In the genomic region with DNA sequence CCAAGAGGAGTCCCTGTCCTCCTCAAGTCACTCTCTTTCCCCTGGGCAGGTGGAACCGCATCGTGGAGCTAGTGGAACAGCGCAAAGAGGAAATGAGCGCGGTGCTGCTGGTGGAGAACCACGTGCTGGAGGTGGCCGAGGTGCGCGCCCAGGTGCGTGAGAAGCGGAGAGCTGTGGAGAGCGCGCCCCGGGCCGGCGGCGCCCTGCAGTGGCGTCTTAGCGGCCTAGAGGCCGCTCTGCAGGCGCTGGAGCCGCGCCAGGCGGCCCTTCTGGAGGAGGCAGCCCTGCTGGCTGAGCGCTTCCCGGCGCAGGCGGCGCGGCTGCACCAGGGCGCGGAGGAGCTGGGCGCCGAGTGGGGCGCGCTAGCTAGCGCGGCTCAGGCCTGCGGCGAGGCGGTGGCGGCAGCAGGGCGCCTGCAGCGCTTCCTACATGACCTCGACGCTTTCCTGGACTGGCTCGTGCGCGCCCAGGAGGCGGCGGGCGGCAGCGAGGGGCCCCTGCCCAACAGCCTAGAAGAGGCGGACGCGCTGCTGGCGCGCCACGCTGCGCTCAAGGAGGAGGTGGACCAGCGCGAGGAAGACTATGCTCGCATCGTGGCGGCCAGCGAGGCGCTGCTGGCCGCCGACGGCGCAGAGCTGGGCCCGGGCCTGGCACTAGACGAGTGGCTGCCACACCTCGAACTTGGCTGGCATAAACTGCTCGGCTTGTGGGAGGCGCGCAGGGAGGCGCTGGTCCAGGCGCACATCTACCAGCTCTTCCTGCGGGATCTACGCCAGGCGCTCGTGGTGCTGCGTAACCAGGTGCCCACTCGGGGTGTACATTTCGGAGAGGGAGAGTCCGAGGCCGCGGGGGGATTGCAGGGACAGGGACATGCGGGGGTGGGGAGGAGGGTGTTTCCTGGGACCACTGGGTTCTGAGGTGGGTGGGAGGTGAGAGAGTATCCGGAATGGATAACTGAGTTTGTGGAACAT, we compare ENCODE assay signal across 10 cellular contexts. TPM values are rescaled to one million over a fixed set of nuclear protein-coding genes. Genes with fewer than 3 reads are reported as not detected.
DNase-seq lines count a peak whose midpoint lies in the region; TF ChIP-seq lines count a peak whose summit lies in the region.
"Had no signal": no experiment of that assay in that cellular context is flagged by ENCODE, and none has a peak within 500 bp of the region (broad histone marks: within the 10 kb centered on the region; RNA-seq: fewer than 3 reads in every experiment).

No MANE protein-coding gene starts in this region.

- no peak overlapping the region for H2BK15ac ChIP-seq in mesenchymal stem cell (ENCODE audit: low read depth, poor library complexity, severe bottlenecking)

- H3K36me3 ChIP-seq in HUES64 (ENCODE audit: insufficient read depth, low read length) = no peaks in the 10 kb centered on the region
- no peaks in the 10 kb centered on the region for H3K36me3 ChIP-seq in mesenchymal stem cell (ENCODE audit: control insufficient read depth in 1 of 2, insufficient read depth in 2 of 2, low read depth in 1 of 2, low read length in 2 of 2)
- no peaks in the 10 kb centered on the region for H3K36me3 ChIP-seq in SK-N-SH (replicated peaks in 1 of 2; ENCODE audit: control insufficient read depth in 1 of 2, insufficient read depth in 2 of 2, low read length in 1 of 2)
- H3K36me3 ChIP-seq in tibial artery = no peaks in the 10 kb centered on the region
- H3K36me3 ChIP-seq: neutrophil had no signal

- no peak overlapping the region for H3K27ac Mint-ChIP-seq in chondrocyte (ENCODE audit: unreplicated experiment)
- no peak overlapping the region for H3K27ac Mint-ChIP-seq in activated T-helper 2 cell treated with anti-CD3 and anti-CD28 coated beads, Interferon-gamma antibody, Interleukin-2, Interleukin-4, amounts not matched to agents 10 μg/mL and 5 μg/mL and 100 μg/mL, durations not matched to agents 14 hours and 24 hours and 36 hours

- H3K14ac ChIP-seq in mesenchymal stem cell (ENCODE audit: low read length in 2 of 2) = no peak overlapping the region

- H3K27me3 ChIP-seq in HUES64 (ENCODE audit: insufficient read depth, low read length) = peaks cover 67% of the 10 kb centered on the region
- peaks cover 33% of the 10 kb centered on the region in 2 experiments for H3K27me3 ChIP-seq in mesenchymal stem cell (ENCODE audit: control insufficient read depth in 1 of 2, insufficient read depth in 1 of 2, low read length in 2 of 2)
- H3K27me3 ChIP-seq in SK-N-SH (ENCODE audit: insufficient read depth) = no peaks in the 10 kb centered on the region
- H3K27me3 ChIP-seq in tibial artery = peaks cover 0 to 53% of the 10 kb centered on the region in 2 donors

- H3K79me1 ChIP-seq in mesenchymal stem cell (replicated peaks; ENCODE audit: low read length, poor library complexity, severe bottlenecking) = no peaks in the 10 kb centered on the region

- H3K36me3 Mint-ChIP-seq in chondrocyte (ENCODE audit: low read depth) = no peaks in the 10 kb centered on the region
- no peaks in the 10 kb centered on the region for H3K36me3 Mint-ChIP-seq in activated T-helper 2 cell treated with anti-CD3 and anti-CD28 coated beads, Interferon-gamma antibody, Interleukin-2, Interleukin-4, amounts not matched to agents 10 μg/mL and 5 μg/mL and 100 μg/mL, durations not matched to agents 14 hours and 24 hours and 36 hours (ENCODE audit: low read depth)

- no peak overlapping the region for H2BK120ac ChIP-seq in mesenchymal stem cell (ENCODE audit: low read depth, low read length)

- no peaks in the 10 kb centered on the region for H3K9me2 ChIP-seq in SK-N-SH

- no peak overlapping the region for H3K27ac ChIP-seq in HUES64 (ENCODE audit: low read depth, low read length)
- no peak overlapping the region for H3K27ac ChIP-seq in mesenchymal stem cell (ENCODE audit: low read length, poor library complexity, severe bottlenecking)
- no peak overlapping the region for H3K27ac ChIP-seq in SK-N-SH (ENCODE audit: low read depth in 2 of 2, low read length in 1 of 2)
- H3K27ac ChIP-seq in tibial artery = no peak overlapping the region
- H3K27ac ChIP-seq: neutrophil had no signal

- H3K9me3 ChIP-seq in HUES64 (ENCODE audit: insufficient read depth, low read depth, low read length) (no peaks in the 10 kb centered on the region), mesenchymal stem cell (ENCODE audit: control insufficient read depth, low read length) (no peaks in the 10 kb centered on the region), SK-N-SH (no peaks in the 10 kb centered on the region), tibial artery (no peaks in the 10 kb centered on the region)
- H3K9me3 ChIP-seq: neutrophil had no signal

- TF ChIP-seq RAD21 in SK-N-SH (IDR thresholded peaks at IDR 0.05; ENCODE audit: low read length) = no peak

- no peak overlapping the region for H3K4me3 Mint-ChIP-seq in chondrocyte (ENCODE audit: unreplicated experiment)
- no peak overlapping the region for H3K4me3 Mint-ChIP-seq in activated T-helper 2 cell treated with anti-CD3 and anti-CD28 coated beads, Interferon-gamma antibody, Interleukin-2, Interleukin-4, amounts not matched to agents 10 μg/mL and 5 μg/mL and 100 μg/mL, durations not matched to agents 14 hours and 24 hours and 36 hours (ENCODE audit: low read depth)

- no peak overlapping the region for H3K23ac ChIP-seq in mesenchymal stem cell (ENCODE audit: low read length in 2 of 2)

- H4K91ac ChIP-seq in mesenchymal stem cell (ENCODE audit: low read length) = no peak overlapping the region

- no peaks in the 10 kb centered on the region for H3K79me2 ChIP-seq in SK-N-SH (ENCODE audit: insufficient read depth)

- 20% methylated on average over 91 of the region's 91 CpGs for WGBS in HUES64
- WGBS in mesenchymal stem cell = 24% methylated on average over 77 of the region's 91 CpGs
- WGBS in SK-N-SH (ENCODE audit: low lambda C conversion rate) = 70% methylated on average over 51 of the region's 91 CpGs

- H2BK5ac ChIP-seq in mesenchymal stem cell (ENCODE audit: low read depth, low read length, poor library complexity, severe bottlenecking) = no peak overlapping the region

- H3F3A ChIP-seq in SK-N-SH (replicated peaks; ENCODE audit: insufficient read depth) = no peaks in the 10 kb centered on the region

- TF ChIP-seq CTCF in chondrocyte (IDR thresholded peaks at IDR 0.05) = peak; percentile 28
- TF ChIP-seq CTCF in SK-N-SH (IDR thresholded peaks at IDR 0.05) = no peak
- TF ChIP-seq CTCF in tibial artery (IDR thresholded peaks at IDR 0.05) = no peak

- H3K4me1 ChIP-seq in HUES64 (ENCODE audit: insufficient read depth, low read length) (no peaks in the 10 kb centered on the region), mesenchymal stem cell (ENCODE audit: control insufficient read depth, insufficient read depth, low read depth, low read length) (peaks cover 10% of the 10 kb centered on the region), SK-N-SH (ENCODE audit: control insufficient read depth in 1 of 2, insufficient read depth in 2 of 2, low read depth in 1 of 2, low read length in 1 of 2) (no peaks in the 10 kb centered on the region; a peak in 1 of 4 replicates), tibial artery (peaks cover 0 to 11% (median 7%) of the 10 kb centered on the region in 4 donors)

- no peak overlapping the region for H2AFZ ChIP-seq in mesenchymal stem cell (ENCODE audit: low read depth, low read length)
- no peak overlapping the region for H2AFZ ChIP-seq in SK-N-SH (ENCODE audit: low read depth)

- peaks cover 3% of the 10 kb centered on the region for H3K4me1 Mint-ChIP-seq in chondrocyte (ENCODE audit: low read depth)
- H3K4me1 Mint-ChIP-seq in activated T-helper 2 cell treated with anti-CD3 and anti-CD28 coated beads, Interferon-gamma antibody, Interleukin-2, Interleukin-4, amounts not matched to agents 10 μg/mL and 5 μg/mL and 100 μg/mL, durations not matched to agents 14 hours and 24 hours and 36 hours (ENCODE audit: low read depth) = no peaks in the 10 kb centered on the region

- no peak for TF ChIP-seq EP300 in SK-N-SH (IDR thresholded peaks at IDR 0.05; ENCODE audit: borderline replicate concordance in 1 of 2, low read depth in 1 of 2, low read length in 1 of 2)

- POLR2A ChIA-PET in SK-N-SH (lab: Yijun Ruan, JAX) = no interaction called here

- intact Hi-C loops in activated T-helper 2 cell treated with anti-CD3 and anti-CD28 coated beads, Interferon-gamma antibody, Interleukin-2, Interleukin-4, amounts not matched to agents 10 μg/mL and 5 μg/mL and 100 μg/mL, durations not matched to agents 14 hours and 24 hours and 36 hours (cut with micrococcal nuclease) = loop anchor here (10.0 kb wide), 1 partner anchor 215 kb away; no protein-coding TSS in a partner anchor
- intact Hi-C loops in tibial artery (cut with DNase I; ENCODE audit: low total_unique reads) = loop anchor here (10.0 kb wide), 1 partner anchor 115 kb away; no protein-coding TSS in a partner anchor

- H2BK12ac ChIP-seq in mesenchymal stem cell (ENCODE audit: low read length in 2 of 2) = no peak overlapping the region

- H3K9ac ChIP-seq in HUES64 (ENCODE audit: low read depth, low read length) (peak overlapping the region; percentile 9; the same call in 1 of the 2 replicates), mesenchymal stem cell (ENCODE audit: low read length) (no peak overlapping the region), SK-N-SH (no peak overlapping the region)

- CTCF ChIA-PET in SK-N-SH (lab: Yijun Ruan, JAX) = interaction anchor here (1.0 kb wide), 1 partner anchor 115 kb away, joined by 3 read pairs; no protein-coding TSS in a partner anchor

- no peak overlapping the region for H3K4ac ChIP-seq in mesenchymal stem cell (ENCODE audit: low read depth in 1 of 2, low read length in 2 of 2)

- no peak overlapping the region for H2AK5ac ChIP-seq in mesenchymal stem cell (ENCODE audit: low read length, severe bottlenecking)

- peaks cover 34% of the 10 kb centered on the region for H3K27me3 Mint-ChIP-seq in chondrocyte (ENCODE audit: low read depth)
- peaks cover 20% of the 10 kb centered on the region for H3K27me3 Mint-ChIP-seq in activated T-helper 2 cell treated with anti-CD3 and anti-CD28 coated beads, Interferon-gamma antibody, Interleukin-2, Interleukin-4, amounts not matched to agents 10 μg/mL and 5 μg/mL and 100 μg/mL, durations not matched to agents 14 hours and 24 hours and 36 hours (ENCODE audit: low read depth)

- H4K8ac ChIP-seq in mesenchymal stem cell (ENCODE audit: low read length) = no peak overlapping the region

- no peaks in the 10 kb centered on the region for H3K9me3 Mint-ChIP-seq in chondrocyte (ENCODE audit: low read depth)
- H3K9me3 Mint-ChIP-seq in activated T-helper 2 cell treated with anti-CD3 and anti-CD28 coated beads, Interferon-gamma antibody, Interleukin-2, Interleukin-4, amounts not matched to agents 10 μg/mL and 5 μg/mL and 100 μg/mL, durations not matched to agents 14 hours and 24 hours and 36 hours = no peaks in the 10 kb centered on the region

- H3K4me3 ChIP-seq in HUES64 (ENCODE audit: low read length) = peak overlapping the region; percentile 42
- no peak overlapping the region for H3K4me3 ChIP-seq in mesenchymal stem cell (ENCODE audit: insufficient read depth in 1 of 2, low read depth in 1 of 2, low read length in 2 of 2)
- no peak overlapping the region for H3K4me3 ChIP-seq in SK-N-SH (ENCODE audit: low read depth in 2 of 2, low read length in 1 of 2)
- H3K4me3 ChIP-seq in tibial artery = no peak overlapping the region

- H4K20me1 ChIP-seq in SK-N-SH (ENCODE audit: insufficient read depth) = no peaks in the 10 kb centered on the region

- no peak overlapping the region for H3K18ac ChIP-seq in mesenchymal stem cell (ENCODE audit: low read depth in 1 of 2, low read length in 2 of 2)

- DNase-seq in DMS 273 treated with DMSO at 0.1 percent for 48 hours (lab: John Stamatoyannopoulos, UW) (peak; percentile 39), chondrocyte (ENCODE audit: low spot score) (no peak), mesenchymal stem cell (peak; percentile 25), SK-N-SH (no peak), DMS153 (lab: John Stamatoyannopoulos, UW) (no peak), tibial artery (no peak)
- no peak for DNase-seq in activated T-helper 2 cell treated with anti-CD3 and anti-CD28 coated beads, Interferon-gamma antibody, Interleukin-2, Interleukin-4, amounts not matched to agents 10 μg/mL and 5 μg/mL and 100 μg/mL, durations not matched to agents 14 hours and 24 hours and 36 hours (ENCODE audit: low spot score)
- DNase-seq: Kasumi-1 had no signal

- H3K4me2 ChIP-seq in mesenchymal stem cell (ENCODE audit: low read length, poor library complexity, severe bottlenecking) (peak overlapping the region; percentile 32), SK-N-SH (no peak overlapping the region)

RNA-seq across cellular contexts. Expression of gene SPTBN4, which starts 52.8 kb away (rescaled TPM):
- polyA plus RNA-seq in HUES64 (2013, experiment 1 of 2) = 0.80 TPM
- polyA plus RNA-seq in HUES64 (2013, experiment 2 of 2) = 1.6 TPM
- 1.4 to 2.5 TPM (median 2.3 TPM) in 3 replicates for total RNA-seq in chondrocyte
- polyA plus RNA-seq in mesenchymal stem cell (2013, experiment 1 of 2) = 0.23 TPM
- 0.15 TPM for polyA plus RNA-seq in mesenchymal stem cell (2013, experiment 2 of 2)
- total RNA-seq in activated T-helper 2 cell treated with anti-CD3 and anti-CD28 coated beads, Interferon-gamma antibody, Interleukin-2, Interleukin-4, amounts not matched to agents 10 μg/mL and 5 μg/mL and 100 μg/mL, durations not matched to agents 14 hours and 24 hours and 36 hours = 0.30 and 0.57 TPM in 2 replicates
- 2.8 and 3.1 TPM in 2 replicates for polyA plus RNA-seq in SK-N-SH (2012; rRNA removed)
- 1.6 and 3.1 TPM in 2 replicates for polyA plus RNA-seq in SK-N-SH (2012; cell fraction: cytosol; rRNA removed)
- polyA plus RNA-seq in SK-N-SH (2012; cell fraction: nucleus; rRNA removed) = 4.8 and 5.0 TPM in 2 replicates

RNA-seq across cellular contexts. Expression of gene BLVRB, which starts 54.1 kb away (rescaled TPM):
- polyA plus RNA-seq in HUES64 (2013, experiment 1 of 2) = 17.7 TPM
- polyA plus RNA-seq in HUES64 (2013, experiment 2 of 2) = 21.0 TPM
- 48.3 to 53.9 TPM (median 53.1 TPM) in 3 replicates for total RNA-seq in chondrocyte
- 83.8 TPM for polyA plus RNA-seq in mesenchymal stem cell (2013, experiment 1 of 2)
- polyA plus RNA-seq in mesenchymal stem cell (2013, experiment 2 of 2) = 80.0 TPM
- total RNA-seq in activated T-helper 2 cell treated with anti-CD3 and anti-CD28 coated beads, Interferon-gamma antibody, Interleukin-2, Interleukin-4, amounts not matched to agents 10 μg/mL and 5 μg/mL and 100 μg/mL, durations not matched to agents 14 hours and 24 hours and 36 hours = 10.4 and 11.3 TPM in 2 replicates
- 69.7 and 85.9 TPM in 2 replicates for polyA plus RNA-seq in SK-N-SH (2012; rRNA removed)
- polyA plus RNA-seq in SK-N-SH (2012; cell fraction: cytosol; rRNA removed) = 31.1 and 52.7 TPM in 2 replicates
- 44.1 and 51.8 TPM in 2 replicates for polyA plus RNA-seq in SK-N-SH (2012; cell fraction: nucleus; rRNA removed)

RNA-seq across cellular contexts. Expression of gene SHKBP1, which starts 57.0 kb away (rescaled TPM):
- 48.2 TPM for polyA plus RNA-seq in HUES64 (2013, experiment 1 of 2)
- 72.7 TPM for polyA plus RNA-seq in HUES64 (2013, experiment 2 of 2)
- 40.9 to 47.8 TPM (median 46.8 TPM) in 3 replicates for total RNA-seq in chondrocyte
- polyA plus RNA-seq in mesenchymal stem cell (2013, experiment 1 of 2) = 112 TPM
- 108 TPM for polyA plus RNA-seq in mesenchymal stem cell (2013, experiment 2 of 2)
- total RNA-seq in activated T-helper 2 cell treated with anti-CD3 and anti-CD28 coated beads, Interferon-gamma antibody, Interleukin-2, Interleukin-4, amounts not matched to agents 10 μg/mL and 5 μg/mL and 100 μg/mL, durations not matched to agents 14 hours and 24 hours and 36 hours = 125 and 136 TPM in 2 replicates
- polyA plus RNA-seq in SK-N-SH (2012; rRNA removed) = 49.1 and 62.7 TPM in 2 replicates
- 18.1 and 37.6 TPM in 2 replicates for polyA plus RNA-seq in SK-N-SH (2012; cell fraction: cytosol; rRNA removed)
- polyA plus RNA-seq in SK-N-SH (2012; cell fraction: nucleus; rRNA removed) = 93.4 and 94.6 TPM in 2 replicates

Comparison
In these comparisons a context has a peak if more than half of its experiments do, and no peak if none do; other contexts are left out.
1. DNase-seq: peak in DMS 273 treated with DMSO at 0.1 percent for 48 hours (single experiment) and mesenchymal stem cell (single experiment); none in chondrocyte (single experiment), activated T-helper 2 cell treated with anti-CD3 and anti-CD28 coated beads, Interferon-gamma antibody, Interleukin-2, Interleukin-4, amounts not matched to agents 10 μg/mL and 5 μg/mL and 100 μg/mL, durations not matched to agents 14 hours and 24 hours and 36 hours (single experiment), SK-N-SH (single experiment), DMS153 (single experiment) and tibial artery (0 of 2).